ENCODE assay signal across 16 cellular contexts in the genomic region with DNA sequence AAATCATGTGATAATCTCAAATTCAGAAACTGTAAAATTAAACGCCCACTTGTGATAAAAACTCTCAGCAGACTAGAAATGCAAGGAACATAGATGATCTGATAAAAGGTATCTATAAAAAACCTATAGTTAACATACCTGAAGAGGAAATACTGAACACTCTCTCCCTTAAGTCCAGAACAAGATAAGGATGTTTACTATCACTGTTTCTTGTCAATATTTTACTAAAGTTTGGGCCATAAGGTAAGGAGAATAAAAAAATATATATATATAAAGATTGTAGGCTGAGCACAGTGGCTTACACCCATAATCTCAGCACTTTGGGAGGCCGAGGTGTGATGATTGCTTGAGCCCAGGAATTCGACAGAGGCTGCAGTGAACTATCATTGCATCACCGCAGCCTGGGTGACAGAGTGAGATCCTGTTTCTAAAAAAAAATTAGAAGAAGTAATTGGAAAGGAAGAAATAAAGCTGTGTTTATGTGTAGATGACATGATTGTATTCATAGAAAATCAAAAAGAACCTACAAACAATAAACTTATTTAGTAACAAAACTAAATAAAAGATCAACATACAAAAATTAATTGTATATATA. TPM values are rescaled to one million over a fixed set of nuclear protein-coding genes. Genes with fewer than 3 reads are reported as not detected.
A peak's percentile ranks its signal among the peaks of the same experiment; 100 is the strongest.
DNase-seq lines count a peak whose midpoint lies in the region; ATAC-seq and TF ChIP-seq lines count a peak whose summit lies in the region.
"Had no signal": no experiment of that assay in that cellular context is flagged by ENCODE, and none has a peak within 500 bp of the region (broad histone marks: within the 10 kb centered on the region; RNA-seq: fewer than 3 reads in every experiment).

No MANE protein-coding gene starts in this region.

- no peaks in the 10 kb centered on the region for H3K4me1 ChIP-seq in esophagus squamous epithelium
- H3K4me1 ChIP-seq: SJCRH30 had no signal

- H3K36me3 ChIP-seq in esophagus squamous epithelium = no peaks in the 10 kb centered on the region
- H3K36me3 ChIP-seq: SJCRH30 had no signal

- intact Hi-C loops in left colon (cut with DNase I, micrococcal nuclease) (no loop called here), esophagus squamous epithelium (cut with DNase I) (no loop called here)

- DNase-seq in AG08396 (ENCODE audit: low spot score) (peak; percentile 4), LHCN-M2 (ENCODE audit: low read depth) (peak; percentile 8), SKM-1 treated with dmso at 0.1 percent for 144 hours (lab: John Stamatoyannopoulos, UW; ENCODE audit: unreplicated experiment) (peak; percentile 8), left colon (no peak), esophagus squamous epithelium (lab: John Stamatoyannopoulos, UW) (no peak), NCI-H2227 treated with DMSO at 0.1 percent for 48 hours (lab: John Stamatoyannopoulos, UW) (no peak), cerebellar cortex (ENCODE audit: low spot score) (no peak), GM03348 (ENCODE audit: low spot score) (no peak)
- DNase-seq: Caco-2, Karpas-422, NCI-H1105, NCI-H1694 treated with DMSO at 0.1 percent for 48 hours, NCI-H446, NCI-H774, SJCRH30 had no signal

- no peak overlapping the region for H3K4me3 ChIP-seq in esophagus squamous epithelium
- H3K4me3 ChIP-seq: SJCRH30 had no signal

- peak; percentile 88 for ATAC-seq in left colon
- ATAC-seq: HCT116 had no signal

- no peaks in the 10 kb centered on the region for H3K9me3 ChIP-seq in esophagus squamous epithelium
- H3K9me3 ChIP-seq: Caco-2, SJCRH30 had no signal

- H3K27ac ChIP-seq in esophagus squamous epithelium = no peak overlapping the region
- H3K27ac ChIP-seq: SJCRH30 had no signal

- TF ChIP-seq CTCF in esophagus squamous epithelium (IDR thresholded peaks at IDR 0.05) = no peak

- no peak for TF ChIP-seq POLR2A in esophagus squamous epithelium (IDR thresholded peaks at IDR 0.05)

- 60 to 80% methylated on average over 4 of the region's 4 CpGs for WGBS in esophagus squamous epithelium, 2 donors

- H3K27me3 ChIP-seq in esophagus squamous epithelium = no peaks in the 10 kb centered on the region
- H3K27me3 ChIP-seq: SJCRH30 had no signal

RNA-seq across cellular contexts. Expression of gene MPLKIP, which starts 28.4 kb away (rescaled TPM):
- 42.6 and 52.2 TPM in 2 replicates for total RNA-seq in LHCN-M2 (2014; rRNA removed)
- polyA plus RNA-seq in LHCN-M2 (2012) = 40.0 TPM
- 10 to 100 TPM; 34.2 to 36.9 TPM for total RNA-seq in left colon
- 10 to 100 TPM; 29.8 to 43.9 (median 38.4) TPM for total RNA-seq in esophagus squamous epithelium

RNA-seq across cellular contexts. Expression of gene SUGCT, which starts 28.8 kb away (rescaled TPM):
- total RNA-seq in LHCN-M2 (2014; rRNA removed) (23.3 and 29.0 TPM in 2 replicates), left colon (10 to 100 TPM; 10.3 to 18.6 TPM), esophagus squamous epithelium (1 to 10 TPM in 3 of 4 donors, under 1 TPM in 1; 0.83 to 7.1 (median 3.2) TPM)
- polyA plus RNA-seq in LHCN-M2 (2012) = 110 TPM

Comparison
In these comparisons a context has a peak if more than half of its experiments do, and no peak if none do; other contexts are left out.
1. DNase-seq: peak in AG08396 (single experiment), LHCN-M2 (single experiment) and SKM-1 treated with dmso at 0.1 percent for 144 hours (single experiment); none in left colon (0 of 2), esophagus squamous epithelium (single experiment), NCI-H2227 treated with DMSO at 0.1 percent for 48 hours (single experiment), cerebellar cortex (single experiment) and GM03348 (single experiment).